In genomic region chr18:9856097-9856496, GRCh38 we compare ENCODE assay signal across 21 cellular contexts. TPM values are rescaled to one million over a fixed set of nuclear protein-coding genes. Genes with fewer than 3 reads are reported as not detected.
A peak's percentile ranks its signal among the peaks of the same experiment; 100 is the strongest.
DNase-seq lines count a peak whose midpoint lies in the region; ATAC-seq and TF ChIP-seq lines count a peak whose summit lies in the region.
"Had no signal": no experiment of that assay in that cellular context is flagged by ENCODE, and none has a peak within 500 bp of the region (broad histone marks: within the 10 kb centered on the region; RNA-seq: fewer than 3 reads in every experiment).

No MANE protein-coding gene starts in this region.

- no peak overlapping the region for H3K4me3 Mint-ChIP-seq in CD8-positive, alpha-beta T cell
- no peak overlapping the region for H3K4me3 Mint-ChIP-seq in CD4-positive, alpha-beta T cell

- peaks cover 2% of the 10 kb centered on the region for H3K27me3 Mint-ChIP-seq in CD8-positive, alpha-beta T cell (ENCODE audit: low read depth)
- no peaks in the 10 kb centered on the region for H3K27me3 Mint-ChIP-seq in CD4-positive, alpha-beta T cell

- H3K9me3 Mint-ChIP-seq in CD8-positive, alpha-beta T cell = no peaks in the 10 kb centered on the region
- H3K9me3 Mint-ChIP-seq in CD4-positive, alpha-beta T cell = no peaks in the 10 kb centered on the region

- intact Hi-C loops in Right ventricle myocardium superior (cut with DNase I) (no loop called here), esophagus squamous epithelium (cut with DNase I) (no loop called here), aorta (cut with DNase I) (no loop called here)
- intact Hi-C loops in CD8-positive, alpha-beta T cell (cut with DNase I, micrococcal nuclease) = no loop called here
- intact Hi-C loops in CD4-positive, alpha-beta T cell (cut with DNase I, micrococcal nuclease) = no loop called here

- H3K27ac ChIP-seq in right atrium auricular region = no peak overlapping the region
- H3K27ac ChIP-seq in esophagus squamous epithelium = peak overlapping the region in 3 of 4 donors; percentile 63 to 84 (median 78)
- peak overlapping the region; percentile 91 for H3K27ac ChIP-seq in rectal smooth muscle tissue (ENCODE audit: low read depth, low read length)
- peak overlapping the region; percentile 74 to 85 for H3K27ac ChIP-seq in aorta (ENCODE audit: low read depth in 1 of 2, low read length in 2 of 2)
- no peak overlapping the region for H3K27ac ChIP-seq in CD8-positive, alpha-beta T cell (ENCODE audit: low read depth, low read length)
- no peak overlapping the region for H3K27ac ChIP-seq in CD4-positive, alpha-beta T cell (ENCODE audit: low read depth, low read length)
- no peak overlapping the region for H3K27ac ChIP-seq in SJCRH30
- H3K27ac ChIP-seq: BLaER1 treated with 17β-estradiol and CSF1 and Interleukin-3, amounts not matched to agents 10 nM and 100 nM; parathyroid adenoma; RWPE1; VCaP had no signal

- no peak overlapping the region for H3K4me3 ChIP-seq in right atrium auricular region
- H3K4me3 ChIP-seq in esophagus squamous epithelium = no peak overlapping the region
- no peak overlapping the region for H3K4me3 ChIP-seq in rectal smooth muscle tissue (ENCODE audit: low read length)
- H3K4me3 ChIP-seq in aorta (ENCODE audit: low read length in 2 of 2) = no peak overlapping the region
- no peak overlapping the region for H3K4me3 ChIP-seq in CD8-positive, alpha-beta T cell (ENCODE audit: low read depth, low read length)
- H3K4me3 ChIP-seq in SJCRH30 = no peak overlapping the region
- H3K4me3 ChIP-seq: BLaER1 treated with 17β-estradiol and CSF1 and Interleukin-3, amounts not matched to agents 10 nM and 100 nM; HAP-1 had no signal

- POLR2A ChIA-PET in CD8-positive, alpha-beta T cell (lab: Charles Lee) = no interaction called here
- POLR2A ChIA-PET in CD4-positive, alpha-beta T cell (lab: Charles Lee) = no interaction called here

- TF ChIP-seq CTCF in right atrium auricular region (IDR thresholded peaks at IDR 0.05) (no peak), esophagus squamous epithelium (IDR thresholded peaks at IDR 0.05) (no peak)
- no peak for TF ChIP-seq CTCF in CD8-positive, alpha-beta T cell (IDR thresholded peaks at IDR 0.05)
- TF ChIP-seq CTCF in CD4-positive, alpha-beta T cell (IDR thresholded peaks at IDR 0.05) = no peak

- H3K36me3 Mint-ChIP-seq in CD8-positive, alpha-beta T cell = no peaks in the 10 kb centered on the region
- no peaks in the 10 kb centered on the region for H3K36me3 Mint-ChIP-seq in CD4-positive, alpha-beta T cell (ENCODE audit: low read depth)

- no peak overlapping the region for H3K9ac ChIP-seq in rectal smooth muscle tissue (ENCODE audit: low read length)
- H3K9ac ChIP-seq: BLaER1 treated with 17β-estradiol and CSF1 and Interleukin-3, amounts not matched to agents 10 nM and 100 nM; parathyroid adenoma had no signal

- H3K27ac Mint-ChIP-seq in CD8-positive, alpha-beta T cell = no peak overlapping the region
- H3K27ac Mint-ChIP-seq in CD4-positive, alpha-beta T cell = no peak overlapping the region

- WGBS in esophagus squamous epithelium, 2 donors = 84% methylated on average over 3 of the region's 3 CpGs
- WGBS in aorta, 2 donors = 94 to 98% methylated on average over 3 of the region's 3 CpGs

- ATAC-seq in Right ventricle myocardium superior (ENCODE audit: poor library complexity) (peak; percentile 21), aorta (ENCODE audit: low FRiP score) (no peak)
- ATAC-seq in CD8-positive, alpha-beta T cell = no peak
- ATAC-seq in CD4-positive, alpha-beta T cell (ENCODE audit: poor library complexity) = no peak

- H3K9me3 ChIP-seq in right atrium auricular region (no peaks in the 10 kb centered on the region), esophagus squamous epithelium (no peaks in the 10 kb centered on the region), aorta (ENCODE audit: control insufficient read depth, low read length) (no peaks in the 10 kb centered on the region), SJCRH30 (replicated peaks) (no peaks in the 10 kb centered on the region)
- no peaks in the 10 kb centered on the region for H3K9me3 ChIP-seq in CD8-positive, alpha-beta T cell (ENCODE audit: low read length)
- no peaks in the 10 kb centered on the region for H3K9me3 ChIP-seq in CD4-positive, alpha-beta T cell (ENCODE audit: control insufficient read depth, low read length)
- H3K9me3 ChIP-seq: HAP-1 had no signal

- no peaks in the 10 kb centered on the region for H3K36me3 ChIP-seq in right atrium auricular region
- peaks cover 0 to 10% (median 0%) of the 10 kb centered on the region in 3 donors for H3K36me3 ChIP-seq in esophagus squamous epithelium
- H3K36me3 ChIP-seq in rectal smooth muscle tissue (ENCODE audit: control insufficient read depth, insufficient read depth, low read length) = no peaks in the 10 kb centered on the region
- H3K36me3 ChIP-seq in aorta (ENCODE audit: control insufficient read depth in 1 of 2, insufficient read depth in 2 of 2, low read length in 1 of 2) = peaks cover 0 to 8% of the 10 kb centered on the region in 2 donors
- H3K36me3 ChIP-seq in CD8-positive, alpha-beta T cell (ENCODE audit: insufficient read depth, low read length) = no peaks in the 10 kb centered on the region
- H3K36me3 ChIP-seq in SJCRH30 = no peaks in the 10 kb centered on the region
- H3K36me3 ChIP-seq: HAP-1 had no signal

- H3K27me3 ChIP-seq in right atrium auricular region (no peaks in the 10 kb centered on the region), esophagus squamous epithelium (no peaks in the 10 kb centered on the region), rectal smooth muscle tissue (ENCODE audit: control insufficient read depth, insufficient read depth, low read length) (no peaks in the 10 kb centered on the region), aorta (ENCODE audit: control insufficient read depth in 1 of 2, insufficient read depth in 2 of 2, low read length in 1 of 2) (no peaks in the 10 kb centered on the region), SJCRH30 (no peaks in the 10 kb centered on the region)
- no peaks in the 10 kb centered on the region for H3K27me3 ChIP-seq in CD8-positive, alpha-beta T cell (ENCODE audit: insufficient read depth, low read length)
- H3K27me3 ChIP-seq in CD4-positive, alpha-beta T cell (ENCODE audit: control insufficient read depth, insufficient read depth, low read length) = no peaks in the 10 kb centered on the region

- no peak for TF ChIP-seq POLR2A in esophagus squamous epithelium (IDR thresholded peaks at IDR 0.05)

- DNase-seq in Right ventricle myocardium superior (no peak), right atrium auricular region (ENCODE audit: low spot score) (no peak), esophagus squamous epithelium (lab: John Stamatoyannopoulos, UW) (no peak), aorta (no peak), SJCRH30 (no peak)
- no peak for DNase-seq in CD8-positive, alpha-beta T cell
- DNase-seq in CD4-positive, alpha-beta T cell = no peak
- DNase-seq: DMS79; effector memory CD4-positive, alpha-beta T cell; NCI-H1694; NCI-H226 had no signal

- H3K4me1 Mint-ChIP-seq in CD8-positive, alpha-beta T cell (ENCODE audit: low read depth) = no peaks in the 10 kb centered on the region
- H3K4me1 Mint-ChIP-seq in CD4-positive, alpha-beta T cell (ENCODE audit: low read depth) = no peaks in the 10 kb centered on the region

- CTCF ChIA-PET in CD8-positive, alpha-beta T cell (lab: Charles Lee) = no interaction called here
- CTCF ChIA-PET in CD4-positive, alpha-beta T cell (lab: Charles Lee) = no interaction called here

- H3K4me1 ChIP-seq in right atrium auricular region (peaks cover 0 to 18% of the 10 kb centered on the region in 2 donors), esophagus squamous epithelium (peaks cover 18 to 46% (median 30%) of the 10 kb centered on the region in 3 donors), rectal smooth muscle tissue (ENCODE audit: control insufficient read depth, insufficient read depth, low read length) (peaks cover 21% of the 10 kb centered on the region), aorta (ENCODE audit: control insufficient read depth in 1 of 2, insufficient read depth in 2 of 2, low read length in 2 of 2) (no peaks in the 10 kb centered on the region), SJCRH30 (no peaks in the 10 kb centered on the region)
- no peaks in the 10 kb centered on the region for H3K4me1 ChIP-seq in CD8-positive, alpha-beta T cell (ENCODE audit: insufficient read depth, low read length)
- H3K4me1 ChIP-seq: HAP-1, parathyroid adenoma had no signal

RNA-seq across cellular contexts. Expression of gene TXNDC2, which starts 29.7 kb away (rescaled TPM):
- not detected for total RNA-seq in Right ventricle myocardium superior
- total RNA-seq in right atrium auricular region = not detected
- total RNA-seq in esophagus squamous epithelium = under 1 TPM in 1 of 4 donors, not detected in 3; 0.09 TPM
- total RNA-seq in aorta = under 1 TPM; 0.21 to 0.65 TPM
- not detected for polyA plus RNA-seq in aorta
- not detected for total RNA-seq in CD8-positive, alpha-beta T cell
- not detected for total RNA-seq in CD4-positive, alpha-beta T cell
- 0.06 and 0.08 TPM in 2 replicates for total RNA-seq in SJCRH30 (2014; rRNA removed; shearing (Covaris generic))
- total RNA-seq: cardiac septum; mucosa of gallbladder; T-helper 1 cell treated with Interleukin-12 subunit alpha and Interleukin-12 subunit beta and Interleukin-4 antibody, amounts not matched to agents 30 ng/mL and 1 ng/mL, for 36 hours; urinary bladder had no signal

RNA-seq across cellular contexts. Expression of gene VAPA, which starts 57.7 kb away (rescaled TPM):
- total RNA-seq in Right ventricle myocardium superior (189 TPM), right atrium auricular region (100 to 1,000 TPM; 213 to 227 TPM), esophagus squamous epithelium (100 to 1,000 TPM; 252 to 287 (median 268) TPM), aorta (100 to 1,000 TPM; 176 to 221 TPM)
- polyA plus RNA-seq in aorta = 100 to 1,000 TPM; 119 to 210 TPM
- total RNA-seq in CD8-positive, alpha-beta T cell = 100 to 1,000 TPM; 169 to 177 TPM
- total RNA-seq in CD4-positive, alpha-beta T cell = 100 to 1,000 TPM; 162 to 177 TPM
- total RNA-seq in SJCRH30 (2014; rRNA removed; shearing (Covaris generic)) = 154 and 164 TPM in 2 replicates

Comparison
In these comparisons a context has a peak if more than half of its experiments do, and no peak if none do; other contexts are left out.
1. H3K27ac ChIP-seq: peak in esophagus squamous epithelium (3 of 4), rectal smooth muscle tissue (single experiment) and aorta (2 of 2); none in right atrium auricular region (0 of 2), CD8-positive, alpha-beta T cell (single experiment), CD4-positive, alpha-beta T cell (single experiment) and SJCRH30 (single experiment).